In the genomic region with DNA sequence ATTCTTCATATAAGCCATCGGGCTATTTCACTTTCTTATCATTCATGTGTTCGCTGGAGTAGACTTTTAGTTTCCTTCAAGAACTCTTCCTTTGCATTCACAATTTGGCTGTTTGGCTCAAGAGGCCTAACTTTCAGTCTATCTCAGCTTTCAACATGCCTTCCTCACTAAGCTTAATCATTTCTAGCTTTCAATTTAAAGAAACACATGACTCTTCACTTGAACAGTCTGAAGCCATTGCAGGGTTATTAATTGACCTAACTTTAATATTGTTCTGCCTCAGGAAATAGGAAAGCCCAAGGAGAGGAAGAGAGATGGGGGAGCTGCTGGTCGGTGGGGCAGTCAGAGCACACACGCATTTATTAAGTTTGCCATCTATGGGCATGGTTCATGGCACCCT, we compare ENCODE assay signal across 18 cellular contexts.
DNase-seq lines count a peak whose midpoint lies in the region; ATAC-seq lines count a peak whose summit lies in the region.
"Had no signal": no experiment of that assay in that cellular context is flagged by ENCODE, and none has a peak within 500 bp of the region (broad histone marks: within the 10 kb centered on the region; RNA-seq: fewer than 3 reads in every experiment).

No MANE protein-coding gene starts in this region.

- POLR2A ChIA-PET in CD4-positive, alpha-beta memory T cell (lab: Charles Lee; ENCODE audit: partially characterized antibody) = no interaction called here

- intact Hi-C loops in CD4-positive, alpha-beta memory T cell (cut with micrococcal nuclease) = no loop called here

- no peaks in the 10 kb centered on the region for H3K9me3 ChIP-seq in CD4-positive, alpha-beta memory T cell (ENCODE audit: control insufficient read depth in 1 of 2, low read length in 2 of 2)
- H3K9me3 ChIP-seq: SJSA1 had no signal

- H3K4me3 ChIP-seq in CD4-positive, alpha-beta memory T cell (ENCODE audit: low read length in 2 of 2) = no peak overlapping the region
- H3K4me3 ChIP-seq: GM23338, SJSA1 had no signal

- ATAC-seq in GM18907 (IDR thresholded peaks at IDR 0.05; ENCODE audit: unreplicated experiment) (peak; percentile 86), GM21619 (IDR thresholded peaks at IDR 0.05; ENCODE audit: unreplicated experiment) (peak; percentile 78), HG03095 (IDR thresholded peaks at IDR 0.05; ENCODE audit: unreplicated experiment) (peak; percentile 77), HG02623 (IDR thresholded peaks at IDR 0.05; ENCODE audit: unreplicated experiment) (no peak)
- ATAC-seq: activated CD8-positive, alpha-beta memory T cell treated with anti-CD3 and anti-CD28 coated beads, Interleukin-2, amount 10 ng/mL, durations not matched to agents 7 days and 5 days; GM23338 had no signal

- no peak overlapping the region for H3K4me3 Mint-ChIP-seq in CD4-positive, alpha-beta memory T cell
- H3K4me3 Mint-ChIP-seq: activated CD8-positive, alpha-beta memory T cell treated with anti-CD3 and anti-CD28 coated beads, Interleukin-2, amount 10 ng/mL, durations not matched to agents 7 days and 5 days; GM23338; mesothelial cell of epicardium had no signal

- DNase-seq in glomerular visceral epithelial cell (ENCODE audit: extremely low spot score) (peak; percentile 41), NCI-H1092 (lab: John Stamatoyannopoulos, UW) (no peak), ureter (ENCODE audit: low spot score) (no peak)
- DNase-seq in CD4-positive, alpha-beta memory T cell = no peak
- DNase-seq: activated CD4-positive, CD25-positive, alpha-beta regulatory T cell treated with anti-CD3 and anti-CD28 coated beads, Interleukin-2, amount 50 U/mL, for 72 hours; activated CD8-positive, alpha-beta memory T cell treated with anti-CD3 and anti-CD28 coated beads, Interleukin-2, amount 10 ng/mL, durations not matched to agents 7 days and 5 days; activated effector memory CD4-positive, alpha-beta T cell treated with anti-CD3 and anti-CD28 coated beads, Interleukin-2, amount 50 U/mL, for 16 hours; central memory CD4-positive, alpha-beta T cell; effector memory CD4-positive, alpha-beta T cell; islet precursor cell; NCI-H187 had no signal

- no peak overlapping the region for H3K27ac ChIP-seq in CD4-positive, alpha-beta memory T cell (ENCODE audit: low read depth, low read length)
- H3K27ac ChIP-seq: SJSA1 had no signal

- no peaks in the 10 kb centered on the region for H3K4me1 Mint-ChIP-seq in CD4-positive, alpha-beta memory T cell
- H3K4me1 Mint-ChIP-seq: mesothelial cell of epicardium had no signal

- H3K27me3 ChIP-seq in CD4-positive, alpha-beta memory T cell (ENCODE audit: insufficient read depth, low read length) = no peaks in the 10 kb centered on the region
- H3K27me3 ChIP-seq: SJSA1 had no signal

- H3K27me3 Mint-ChIP-seq in CD4-positive, alpha-beta memory T cell = peaks cover 2 to 3% of the 10 kb centered on the region in 2 donors
- H3K27me3 Mint-ChIP-seq: activated CD8-positive, alpha-beta memory T cell treated with anti-CD3 and anti-CD28 coated beads, Interleukin-2, amount 10 ng/mL, durations not matched to agents 7 days and 5 days had no signal

- H3K4me1 ChIP-seq in CD4-positive, alpha-beta memory T cell (ENCODE audit: insufficient read depth, low read length) = no peaks in the 10 kb centered on the region
- H3K4me1 ChIP-seq: SJSA1 had no signal

- no peak overlapping the region for H3K27ac Mint-ChIP-seq in CD4-positive, alpha-beta memory T cell
- H3K27ac Mint-ChIP-seq: activated CD8-positive, alpha-beta memory T cell treated with anti-CD3 and anti-CD28 coated beads, Interleukin-2, amount 10 ng/mL, durations not matched to agents 7 days and 5 days; GM23338; mesothelial cell of epicardium had no signal

- CTCF ChIA-PET in CD4-positive, alpha-beta memory T cell (lab: Charles Lee; ENCODE audit: partially characterized antibody) = no interaction called here

- no peaks in the 10 kb centered on the region for H3K36me3 ChIP-seq in CD4-positive, alpha-beta memory T cell (ENCODE audit: insufficient read depth, low read length)
- H3K36me3 ChIP-seq: SJSA1 had no signal

- no peaks in the 10 kb centered on the region for H3K36me3 Mint-ChIP-seq in CD4-positive, alpha-beta memory T cell
- H3K36me3 Mint-ChIP-seq: activated CD8-positive, alpha-beta memory T cell treated with anti-CD3 and anti-CD28 coated beads, Interleukin-2, amount 10 ng/mL, durations not matched to agents 7 days and 5 days; mesothelial cell of epicardium had no signal

- H3K9me3 Mint-ChIP-seq in CD4-positive, alpha-beta memory T cell = no peaks in the 10 kb centered on the region
- H3K9me3 Mint-ChIP-seq: GM23338, mesothelial cell of epicardium had no signal
